ENCODE assay signal across 8 cellular contexts in genomic region chr19:47228168-47228936, GRCh38. TPM values are rescaled to one million over a fixed set of nuclear protein-coding genes. Genes with fewer than 3 reads are reported as not detected.
A peak's percentile ranks its signal among the peaks of the same experiment; 100 is the strongest.
DNase-seq lines count a peak whose midpoint lies in the region; ATAC-seq and TF ChIP-seq lines count a peak whose summit lies in the region.

No MANE protein-coding gene starts in this region.

- peak overlapping the region; percentile 34 to 99 (median 88) for H3K4me3 ChIP-seq in heart left ventricle
- peak overlapping the region; percentile 72 to 100 (median 86) for H3K4me3 ChIP-seq in gastrocnemius medialis

- H3K36me3 ChIP-seq in heart left ventricle (peaks cover 0 to 24% (median 7%) of the 10 kb centered on the region in 9 donors), gastrocnemius medialis (no peaks in the 10 kb centered on the region)

- H3K27me3 ChIP-seq in heart left ventricle (no peaks in the 10 kb centered on the region), gastrocnemius medialis (no peaks in the 10 kb centered on the region)

- intact Hi-C loops in heart left ventricle (cut with DNase I) = loop anchor here in 1 of 10 donors (5.0 kb wide), 1 partner anchor 71 kb away; no protein-coding TSS in a partner anchor
- intact Hi-C loops in gastrocnemius medialis (cut with DNase I; ENCODE audit: low total_unique reads) = loop anchor here (5.0 kb wide), 1 partner anchor 251 kb away; no protein-coding TSS in a partner anchor

- H3K4me1 ChIP-seq in heart left ventricle = peaks cover 0 to 67% (median 36%) of the 10 kb centered on the region in 12 donors
- peaks cover 26 to 31% of the 10 kb centered on the region in 2 donors for H3K4me1 ChIP-seq in gastrocnemius medialis

- DNase-seq in DMS79 treated with DMSO at 0.1 percent for 48 hours (lab: John Stamatoyannopoulos, UW) (peak; percentile 11), DMS79 (lab: John Stamatoyannopoulos, UW) (no peak), NOMO-1 treated with dmso at 0.1 percent for 144 hours (lab: John Stamatoyannopoulos, UW; ENCODE audit: unreplicated experiment) (peak; percentile 69), activated gamma-delta T cell treated with Interleukin-2 at 50 U/mL for 16 hours (peak; percentile 58), heart left ventricle (peak; percentile 55 to 75 (median 60)), gastrocnemius medialis (peak; percentile 44 to 76), NK-92 (lab: John Stamatoyannopoulos, UW; ENCODE audit: unreplicated experiment) (no peak)

- peak overlapping the region; percentile 97 to 100 (median 100) for H3K27ac ChIP-seq in heart left ventricle
- peak overlapping the region; percentile 98 to 100 (median 100) for H3K27ac ChIP-seq in gastrocnemius medialis

- no peaks in the 10 kb centered on the region for H3K9me3 ChIP-seq in heart left ventricle
- no peaks in the 10 kb centered on the region for H3K9me3 ChIP-seq in gastrocnemius medialis

- in situ Hi-C loops in gastrocnemius medialis (cut with MboI; ENCODE audit: low sequenced_read_pairs in 4 of 4) = no loop called here

- TF ChIP-seq CTCF in heart left ventricle (IDR thresholded peaks at IDR 0.05) = no peak
- no peak for TF ChIP-seq CTCF in gastrocnemius medialis (IDR thresholded peaks at IDR 0.05 in 4 of 5, conservative IDR thresholded peaks at IDR 0.05 in 1 of 5)

- TF ChIP-seq POLR2A in heart left ventricle (IDR thresholded peaks at IDR 0.05) (no peak), gastrocnemius medialis (IDR thresholded peaks at IDR 0.05) (peak; percentile 4 to 61)

- 3 to 7% (median 4%) methylated on average over 32 to 50 of the region's 50 CpGs for WGBS in heart left ventricle, 4 donors

- ATAC-seq in heart left ventricle = peak in 3 of 4 donors; percentile 0 to 5 (median 2)
- peak in 1 of 2 donors; percentile 2 for ATAC-seq in gastrocnemius medialis
- ATAC-seq in HG03095 (IDR thresholded peaks at IDR 0.05; ENCODE audit: unreplicated experiment) = no peak

RNA-seq across cellular contexts. Expression of gene BBC3, which starts 2.6 kb away (rescaled TPM):
- total RNA-seq in heart left ventricle = 1 to 10 TPM; 1.9 to 5.4 (median 4.6) TPM
- polyA plus RNA-seq in heart left ventricle = 1 to 10 TPM; 3.8 to 5.0 TPM
- total RNA-seq in gastrocnemius medialis = 1 to 10 TPM; 3.4 to 7.6 (median 4.2) TPM

RNA-seq across cellular contexts. Expression of gene CCDC9, which starts 28.0 kb away (rescaled TPM):
- total RNA-seq in heart left ventricle (10 to 100 TPM in 8 of 9 donors, 1 to 10 TPM in 1; 6.7 to 23.8 (median 14.9) TPM), gastrocnemius medialis (10 to 100 TPM; 13.1 to 22.7 (median 18.5) TPM)
- 10 to 100 TPM; 29.5 to 33.3 TPM for polyA plus RNA-seq in heart left ventricle

RNA-seq across cellular contexts. Expression of gene INAFM1, which starts 46.3 kb away (rescaled TPM):
- 10 to 100 TPM in 5 of 9 donors, 1 to 10 TPM in 4; 4.8 to 14.0 (median 10.3) TPM for total RNA-seq in heart left ventricle
- 1 to 10 TPM; 7.4 to 8.3 TPM for polyA plus RNA-seq in heart left ventricle
- 1 to 10 TPM; 3.9 to 8.5 (median 7.2) TPM for total RNA-seq in gastrocnemius medialis

Comparison
In these comparisons a context has a peak if more than half of its experiments do, and no peak if none do; other contexts are left out.
1. DNase-seq: peak in DMS79 treated with DMSO at 0.1 percent for 48 hours (single experiment), NOMO-1 treated with dmso at 0.1 percent for 144 hours (single experiment), activated gamma-delta T cell treated with Interleukin-2 at 50 U/mL for 16 hours (single experiment), heart left ventricle (5 of 5) and gastrocnemius medialis (2 of 2); none in DMS79 (single experiment) and NK-92 (single experiment).
2. POLR2A ChIP-seq: peak in gastrocnemius medialis (2 of 2); none in heart left ventricle (0 of 2).